Comparison of ENCODE assay signal across 8 cellular contexts in genomic region chr17:4711671-4712111, GRCh38.
DNase-seq lines count a peak whose midpoint lies in the region; ATAC-seq lines count a peak whose summit lies in the region.

No MANE protein-coding gene starts in this region.

- H3K27ac ChIP-seq in iPS-18a (ENCODE audit: low read length) = no peak overlapping the region
- H3K27ac ChIP-seq in subcutaneous abdominal adipose tissue (ENCODE audit: low read depth, low read length) = peak overlapping the region; percentile 24

- H3K27me3 ChIP-seq in iPS-18a (ENCODE audit: control insufficient read depth, insufficient read depth, low read length) = no peaks in the 10 kb centered on the region
- H3K27me3 ChIP-seq in subcutaneous abdominal adipose tissue (ENCODE audit: control insufficient read depth in 5 of 5, insufficient read depth in 4 of 5, low read length in 5 of 5) = no peaks in the 10 kb centered on the region

- H3K9me3 ChIP-seq in iPS-18a (ENCODE audit: control insufficient read depth, low read depth, low read length) (no peaks in the 10 kb centered on the region), subcutaneous abdominal adipose tissue (ENCODE audit: control insufficient read depth in 5 of 5, low read length in 5 of 5) (peaks cover 0 to 3% (median 0%) of the 10 kb centered on the region in 5 donors)

- H3K36me3 ChIP-seq in iPS-18a (ENCODE audit: control insufficient read depth, low read depth, low read length) (peaks cover 5% of the 10 kb centered on the region), subcutaneous abdominal adipose tissue (ENCODE audit: control insufficient read depth in 5 of 5, insufficient read depth in 5 of 5, low read length in 5 of 5) (peaks cover 0 to 17% (median 3%) of the 10 kb centered on the region in 5 donors)

- H3K4me3 ChIP-seq in iPS-18a (ENCODE audit: low read length) = peak overlapping the region; percentile 65
- H3K4me3 ChIP-seq in subcutaneous abdominal adipose tissue (ENCODE audit: low read depth in 1 of 5, low read length in 5 of 5) = peak overlapping the region; percentile 6 to 76 (median 66)

- peak; percentile 18 for DNase-seq in DMS53 (lab: John Stamatoyannopoulos, UW)
- no peak for DNase-seq in DMS53 treated with DMSO at 0.1 percent for 48 hours (lab: John Stamatoyannopoulos, UW; ENCODE audit: unreplicated experiment)
- DNase-seq in UCSD-AML1 (lab: John Stamatoyannopoulos, UW; ENCODE audit: unreplicated experiment) = peak; percentile 74
- DNase-seq in activated effector memory CD4-positive, alpha-beta T cell treated with Interleukin-2 at 50 U/mL for 16 hours = no peak
- no peak for DNase-seq in stimulated activated CD4-positive, alpha-beta T cell treated with anti-CD3 and anti-CD28 coated beads, Interleukin-2, amount 100 ng/mL, for 48 hours

- H3K9ac ChIP-seq in iPS-18a (ENCODE audit: low read length) = no peak overlapping the region
- peak overlapping the region in 3 of 5 donors; percentile 19 to 71 (median 45) for H3K9ac ChIP-seq in subcutaneous abdominal adipose tissue (ENCODE audit: low read length in 5 of 5)

- no peak for ATAC-seq in HG03439 (IDR thresholded peaks at IDR 0.05; ENCODE audit: unreplicated experiment)

- H3K4me1 ChIP-seq in iPS-18a (ENCODE audit: control insufficient read depth, low read depth, low read length) (peaks cover 8% of the 10 kb centered on the region), subcutaneous abdominal adipose tissue (ENCODE audit: control insufficient read depth in 5 of 5, insufficient read depth in 5 of 5, low read length in 5 of 5) (peaks cover 0 to 53% (median 28%) of the 10 kb centered on the region in 5 donors)

Comparison
In these comparisons a context has a peak if more than half of its experiments do, and no peak if none do; other contexts are left out.
1. DNase-seq: peak in DMS53 (single experiment) and UCSD-AML1 (single experiment); none in DMS53 treated with DMSO at 0.1 percent for 48 hours (single experiment), activated effector memory CD4-positive, alpha-beta T cell treated with Interleukin-2 at 50 U/mL for 16 hours (single experiment) and stimulated activated CD4-positive, alpha-beta T cell treated with anti-CD3 and anti-CD28 coated beads, Interleukin-2, amount 100 ng/mL, for 48 hours (0 of 2).